ENCODE assay signal across 12 cellular contexts in the genomic region with DNA sequence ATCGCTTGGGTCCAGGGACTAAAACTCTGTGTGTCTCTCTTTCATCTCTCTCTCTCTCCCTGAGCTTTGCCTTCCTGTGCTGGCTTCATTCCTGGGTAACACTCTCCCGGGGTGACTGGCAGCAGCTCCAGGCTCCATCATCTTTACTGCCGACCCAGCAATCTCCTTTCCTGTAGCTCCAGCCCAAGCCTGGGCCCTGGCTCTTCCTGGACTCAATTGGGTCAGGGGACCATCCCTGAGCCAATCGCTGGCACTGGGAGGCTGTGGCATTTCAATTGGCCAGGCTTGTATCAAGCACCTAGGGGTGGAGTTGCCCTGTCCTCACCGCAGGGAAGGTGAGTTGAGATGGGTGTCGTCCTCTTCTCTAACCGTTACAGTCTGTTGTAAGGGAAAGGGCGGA. TPM values are rescaled to one million over a fixed set of nuclear protein-coding genes. Genes with fewer than 3 reads are reported as not detected.
A peak's percentile ranks its signal among the peaks of the same experiment; 100 is the strongest.
DNase-seq lines count a peak whose midpoint lies in the region; ATAC-seq and TF ChIP-seq lines count a peak whose summit lies in the region.
"Had no signal": no experiment of that assay in that cellular context is flagged by ENCODE, and none has a peak within 500 bp of the region (broad histone marks: within the 10 kb centered on the region; RNA-seq: fewer than 3 reads in every experiment).

No MANE protein-coding gene starts in this region.

- H3K23ac ChIP-seq in neuronal stem cell (ENCODE audit: low read depth, low read length, poor library complexity): no peak overlapping the region

- H3K4me1 ChIP-seq in GM23338 (ENCODE audit: insufficient read depth) (peaks cover 63% of the 10 kb centered on the region), esophagus squamous epithelium (peaks cover 0 to 18% (median 7%) of the 10 kb centered on the region in 3 donors), neuronal stem cell (ENCODE audit: control insufficient read depth in 2 of 2, insufficient read depth in 1 of 2, low read depth in 1 of 2, low read length in 2 of 2) (peaks cover 11 to 24% of the 10 kb centered on the region in 2 donors), tibial artery (peaks cover 0 to 7% (median 0%) of the 10 kb centered on the region in 4 donors)

- H3K18ac ChIP-seq in neuronal stem cell (ENCODE audit: low read length): peak overlapping the region; percentile 67

- H2BK15ac ChIP-seq in neuronal stem cell (ENCODE audit: low read length): peak overlapping the region; percentile 5

- H3K27me3 Mint-ChIP-seq in GM23338 (ENCODE audit: insufficient read depth, low read depth, poor library complexity) (peaks cover 8% of the 10 kb centered on the region), T-cell (peaks cover 24 to 26% of the 10 kb centered on the region in 2 donors)

- H3K79me1 ChIP-seq in neuronal stem cell (ENCODE audit: low read depth, low read length): no peaks in the 10 kb centered on the region

- no peak overlapping the region for H4K8ac ChIP-seq in neuronal stem cell (ENCODE audit: low read depth, low read length)

- H3K79me2 ChIP-seq in GM23338 (replicated peaks; ENCODE audit: insufficient read depth): no peaks in the 10 kb centered on the region

- ATAC-seq in GM23338 (no peak), T-cell (replicated peaks in 1 of 4) (no peak)

- no peak overlapping the region for H3K4me3 ChIP-seq in GM23338
- peak overlapping the region in 3 of 4 donors; percentile 14 to 53 (median 22) for H3K4me3 ChIP-seq in esophagus squamous epithelium
- peak overlapping the region in 1 of 2 donors; percentile 33 for H3K4me3 ChIP-seq in neuronal stem cell (ENCODE audit: low read length in 2 of 2)
- no peak overlapping the region for H3K4me3 ChIP-seq in tibial artery

- no peak for TF ChIP-seq CTCF in GM23338 (conservative IDR thresholded peaks at IDR 0.05; ENCODE audit: low read depth in 2 of 2)
- no peak for TF ChIP-seq CTCF in esophagus squamous epithelium (IDR thresholded peaks at IDR 0.05)
- no peak for TF ChIP-seq CTCF in tibial artery (IDR thresholded peaks at IDR 0.05)

- 0 out of 2 replicates have a peak, but pooled peaks cover 5% of the 10 kb centered on the region for H3K9me2 ChIP-seq in GM23338 (ENCODE audit: insufficient read depth)

- H3K9ac ChIP-seq in neuronal stem cell (ENCODE audit: low read depth, low read length, poor library complexity): no peak overlapping the region

- no peak overlapping the region for H3K4ac ChIP-seq in neuronal stem cell (ENCODE audit: low read length)

- no peak overlapping the region for H2BK5ac ChIP-seq in neuronal stem cell (ENCODE audit: low read length)

- H3K4me2 ChIP-seq in GM23338 (peak overlapping the region; percentile 42; the same call in 1 of the 2 replicates), neuronal stem cell (ENCODE audit: insufficient read depth, low read length, poor library complexity, severe bottlenecking) (no peak overlapping the region)

- H4K20me1 ChIP-seq in GM23338 (replicated peaks; ENCODE audit: insufficient read depth): no peaks in the 10 kb centered on the region

- H3K14ac ChIP-seq in neuronal stem cell (ENCODE audit: low read length): no peak overlapping the region

- H3K27ac Mint-ChIP-seq in GM23338: peak overlapping the region; percentile 77; the same call in 1 of the 2 replicates
- H3K27ac Mint-ChIP-seq in T-cell: no peak overlapping the region
- H3K27ac Mint-ChIP-seq: mesothelial cell of epicardium had no signal

- WGBS in esophagus squamous epithelium, 2 donors: 50 to 63% methylated on average over 4 to 8 of the region's 8 CpGs
- no CpG with 5 or more reads among the region's 8 CpGs for WGBS in neuronal stem cell (ENCODE audit: extremely low coverage in 2 of 2, insufficient read length in 2 of 2, insufficient replicate concordance in 1 of 2), 2 donors

- H3K4me1 Mint-ChIP-seq in GM23338: peaks cover 78% of the 10 kb centered on the region
- H3K4me1 Mint-ChIP-seq in T-cell: peaks cover 0 to 9% (median 7%) of the 10 kb centered on the region in 3 donors

- H3F3A ChIP-seq in GM23338 (replicated peaks; ENCODE audit: low read depth): no peaks in the 10 kb centered on the region

- H3K9me3 ChIP-seq in esophagus squamous epithelium: no peaks in the 10 kb centered on the region
- H3K9me3 ChIP-seq in neuronal stem cell (replicated peaks in 1 of 2; ENCODE audit: control insufficient read depth in 2 of 2, insufficient read depth in 1 of 2, low read depth in 1 of 2, low read length in 2 of 2): no peaks in the 10 kb centered on the region
- no peaks in the 10 kb centered on the region for H3K9me3 ChIP-seq in tibial artery

- no peak overlapping the region for H2BK120ac ChIP-seq in neuronal stem cell (ENCODE audit: low read depth, low read length)

- intact Hi-C loops in esophagus squamous epithelium (cut with DNase I) (no loop called here), tibial artery (cut with DNase I; ENCODE audit: low total_unique reads) (no loop called here)

- H3K27ac ChIP-seq in GM23338 (ENCODE audit: low read depth) (no peak overlapping the region), esophagus squamous epithelium (no peak overlapping the region), neuronal stem cell (replicated peaks; ENCODE audit: low read length) (no peak overlapping the region), tibial artery (no peak overlapping the region)

- H2BK12ac ChIP-seq in neuronal stem cell (ENCODE audit: low read length): no peak overlapping the region

- no peaks in the 10 kb centered on the region for H3K27me3 ChIP-seq in GM23338 (ENCODE audit: insufficient read depth)
- no peaks in the 10 kb centered on the region for H3K27me3 ChIP-seq in esophagus squamous epithelium
- H3K27me3 ChIP-seq in neuronal stem cell (ENCODE audit: control insufficient read depth in 3 of 3, insufficient read depth in 3 of 3, low read depth in 1 of 3, low read length in 3 of 3): no peaks in the 10 kb centered on the region
- H3K27me3 ChIP-seq in tibial artery: no peaks in the 10 kb centered on the region

- POLR2A ChIA-PET in T-cell (lab: Charles Lee): no interaction called here

- H3K9me3 Mint-ChIP-seq in GM23338 (no peaks in the 10 kb centered on the region), T-cell (no peaks in the 10 kb centered on the region)
- H3K9me3 Mint-ChIP-seq: mesothelial cell of epicardium had no signal

- no peaks in the 10 kb centered on the region for H3K36me3 Mint-ChIP-seq in GM23338 (ENCODE audit: low read depth)
- H3K36me3 Mint-ChIP-seq in T-cell: no peaks in the 10 kb centered on the region
- H3K36me3 Mint-ChIP-seq: mesothelial cell of epicardium had no signal

- DNase-seq in GM23338 (ENCODE audit: low spot score) (no peak), T-cell (no peak), esophagus squamous epithelium (lab: John Stamatoyannopoulos, UW) (no peak), neuronal stem cell (ENCODE audit: low spot score) (no peak), hypothalamus (lab: John Stamatoyannopoulos, UW) (no peak), tibial artery (no peak), EL (no peak)
- no peak for DNase-seq in stimulated activated CD4-positive, alpha-beta T cell treated with anti-CD3 and anti-CD28 coated beads, Interleukin-4, amount 100 ng/mL, for 4 hours

- H2AK5ac ChIP-seq in neuronal stem cell (ENCODE audit: low read depth, low read length): no peak overlapping the region

- TF ChIP-seq POLR2A in esophagus squamous epithelium (IDR thresholded peaks at IDR 0.05): no peak

- H2AFZ ChIP-seq in GM23338 (peak overlapping the region; percentile 67), neuronal stem cell (ENCODE audit: low read length) (peak overlapping the region; percentile 76)

- H4K91ac ChIP-seq in neuronal stem cell (ENCODE audit: low read depth, low read length, poor library complexity): no peak overlapping the region

- CTCF ChIA-PET in T-cell (lab: Charles Lee): no interaction called here

- H3K4me3 Mint-ChIP-seq in GM23338 (no peak overlapping the region), T-cell (peak overlapping the region in 2 of 3 donors; percentile 7 to 55)

- H3K36me3 ChIP-seq in GM23338 (ENCODE audit: insufficient read depth) (no peaks in the 10 kb centered on the region), esophagus squamous epithelium (no peaks in the 10 kb centered on the region), neuronal stem cell (replicated peaks in 1 of 2; ENCODE audit: control insufficient read depth in 2 of 2, insufficient read depth in 2 of 2, low read length in 2 of 2) (no peaks in the 10 kb centered on the region), tibial artery (no peaks in the 10 kb centered on the region)

TF ChIP-seq in GM23338, 12 proteins besides CTCF, POLR2A, EP300 and RAD21 (continues in another document):
- TF ChIP-seq, protein P1, sequence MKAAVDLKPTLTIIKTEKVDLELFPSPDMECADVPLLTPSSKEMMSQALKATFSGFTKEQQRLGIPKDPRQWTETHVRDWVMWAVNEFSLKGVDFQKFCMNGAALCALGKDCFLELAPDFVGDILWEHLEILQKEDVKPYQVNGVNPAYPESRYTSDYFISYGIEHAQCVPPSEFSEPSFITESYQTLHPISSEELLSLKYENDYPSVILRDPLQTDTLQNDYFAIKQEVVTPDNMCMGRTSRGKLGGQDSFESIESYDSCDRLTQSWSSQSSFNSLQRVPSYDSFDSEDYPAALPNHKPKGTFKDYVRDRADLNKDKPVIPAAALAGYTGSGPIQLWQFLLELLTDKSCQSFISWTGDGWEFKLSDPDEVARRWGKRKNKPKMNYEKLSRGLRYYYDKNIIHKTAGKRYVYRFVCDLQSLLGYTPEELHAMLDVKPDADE (IDR thresholded peaks at IDR 0.05): no peak

RNA-seq across cellular contexts. Expression of gene FAM240B, which starts 31.9 kb away (rescaled TPM):
- total RNA-seq in GM23338 (2014; rRNA removed; shearing (Covaris generic)): not detected in 2 replicates
- polyA plus RNA-seq in GM23338 (2016; fragmentation: Nextera tagmentation; extraction: Ambion mirVana): not detected in 2 replicates
- total RNA-seq in T-cell: not detected
- total RNA-seq in esophagus squamous epithelium: not detected
- polyA plus RNA-seq in neuronal stem cell (2013, experiment 1 of 2): not detected
- not detected for polyA plus RNA-seq in neuronal stem cell (2013, experiment 2 of 2)
- total RNA-seq: G401, mesothelial cell of epicardium, renal cortical epithelial cell had no signal
- polyA plus RNA-seq: BJ had no signal

Comparison
In these comparisons a context has a peak if more than half of its experiments do, and no peak if none do; other contexts are left out.
1. H3K4me3 ChIP-seq: peak in esophagus squamous epithelium (3 of 4); none in GM23338 (single experiment) and tibial artery (0 of 2).